9 cellular contexts compared by ENCODE assay signal in genomic region chr20:19903168-19903676, GRCh38.
DNase-seq lines count a peak whose midpoint lies in the region; FAIRE-seq and TF ChIP-seq lines count a peak whose summit lies in the region.
"Had no signal": no experiment of that assay in that cellular context is flagged by ENCODE, and none has a peak within 500 bp of the region (broad histone marks: within the 10 kb centered on the region; RNA-seq: fewer than 3 reads in every experiment).

No MANE protein-coding gene starts in this region.

- FAIRE-seq in small intestine (lab: Jason Lieb, UNC): no peak
- FAIRE-seq: G401.6 had no signal

- H3K36me3 ChIP-seq in small intestine (ENCODE audit: control insufficient read depth in 2 of 2, insufficient read depth in 2 of 2, low read length in 2 of 2): peaks cover 0 to 2% of the 10 kb centered on the region in 2 donors

- no peak overlapping the region for H3K4me3 Mint-ChIP-seq in activated naive CD4-positive, alpha-beta T cell treated with anti-CD3 and anti-CD28 coated beads for 36 hours

- no peak overlapping the region for H3K27ac Mint-ChIP-seq in activated naive CD4-positive, alpha-beta T cell treated with anti-CD3 and anti-CD28 coated beads for 36 hours

- H3K9me3 Mint-ChIP-seq in activated naive CD4-positive, alpha-beta T cell treated with anti-CD3 and anti-CD28 coated beads for 36 hours: peaks cover 13% of the 10 kb centered on the region

- H3K4me1 Mint-ChIP-seq in activated naive CD4-positive, alpha-beta T cell treated with anti-CD3 and anti-CD28 coated beads for 36 hours (ENCODE audit: low read depth): no peaks in the 10 kb centered on the region

- H3K4me3 ChIP-seq in small intestine (ENCODE audit: low read depth in 1 of 2, low read length in 2 of 2): no peak overlapping the region

- H3K36me3 Mint-ChIP-seq in activated naive CD4-positive, alpha-beta T cell treated with anti-CD3 and anti-CD28 coated beads for 36 hours (ENCODE audit: low read depth): no peaks in the 10 kb centered on the region

- intact Hi-C loops in activated naive CD4-positive, alpha-beta T cell treated with anti-CD3 and anti-CD28 coated beads for 36 hours (cut with micrococcal nuclease): no loop called here

- CTCF ChIA-PET in activated naive CD4-positive, alpha-beta T cell treated with anti-CD3 and anti-CD28 coated beads for 36 hours (lab: Charles Lee): interaction anchor here (1.1 kb wide), 1 partner anchor 12 kb away, joined by 4 read pairs; no protein-coding TSS in a partner anchor

- H3K27me3 Mint-ChIP-seq in activated naive CD4-positive, alpha-beta T cell treated with anti-CD3 and anti-CD28 coated beads for 36 hours (ENCODE audit: low read depth): peaks cover 5% of the 10 kb centered on the region

- WGBS in small intestine, 3 donors: 27 to 66% (median 60%) methylated on average over 9 of the region's 9 CpGs

- H3K9me3 ChIP-seq in small intestine (ENCODE audit: control insufficient read depth, low read depth): no peaks in the 10 kb centered on the region

- DNase-seq in activated naive CD4-positive, alpha-beta T cell treated with anti-CD3 and anti-CD28 coated beads for 36 hours: peak; percentile 6
- DNase-seq in activated naive CD4-positive, alpha-beta T cell treated with anti-CD3 and anti-CD28 coated beads, Interleukin-2, amount 50 U/mL, for 16 hours: no peak
- peak; percentile 69 for DNase-seq in amniotic epithelial cell (ENCODE audit: low read depth)
- DNase-seq in mucosa of gallbladder (ENCODE audit: low spot score): peak; percentile 51
- DNase-seq in small intestine: no peak
- no peak for DNase-seq in middle frontal gyrus (ENCODE audit: extremely low spot score, low spot score)
- DNase-seq in NCI-H128 (lab: John Stamatoyannopoulos, UW; ENCODE audit: unreplicated experiment): no peak

- TF ChIP-seq CTCF in LNCAP (IDR thresholded peaks at IDR 0.05): peak; percentile 41

- H3K27me3 ChIP-seq in small intestine (ENCODE audit: control insufficient read depth in 2 of 2, insufficient read depth in 2 of 2, low read length in 2 of 2): no peaks in the 10 kb centered on the region

- peak overlapping the region in 1 of 2 donors; percentile 8 for H3K27ac ChIP-seq in small intestine (ENCODE audit: low read depth in 1 of 2, low read length in 1 of 2)

- H3K4me1 ChIP-seq in small intestine (ENCODE audit: control insufficient read depth in 2 of 2, insufficient read depth in 1 of 2, low read depth in 1 of 2, low read length in 1 of 2): no peaks in the 10 kb centered on the region

Comparison
In these comparisons a context has a peak if more than half of its experiments do, and no peak if none do; other contexts are left out.
1. DNase-seq: peak in activated naive CD4-positive, alpha-beta T cell treated with anti-CD3 and anti-CD28 coated beads for 36 hours (single experiment), amniotic epithelial cell (single experiment) and mucosa of gallbladder (single experiment); none in activated naive CD4-positive, alpha-beta T cell treated with anti-CD3 and anti-CD28 coated beads, Interleukin-2, amount 50 U/mL, for 16 hours (single experiment), small intestine (single experiment), middle frontal gyrus (single experiment) and NCI-H128 (single experiment).